Comparison of ENCODE assay signal across 24 cellular contexts in the genomic region with DNA sequence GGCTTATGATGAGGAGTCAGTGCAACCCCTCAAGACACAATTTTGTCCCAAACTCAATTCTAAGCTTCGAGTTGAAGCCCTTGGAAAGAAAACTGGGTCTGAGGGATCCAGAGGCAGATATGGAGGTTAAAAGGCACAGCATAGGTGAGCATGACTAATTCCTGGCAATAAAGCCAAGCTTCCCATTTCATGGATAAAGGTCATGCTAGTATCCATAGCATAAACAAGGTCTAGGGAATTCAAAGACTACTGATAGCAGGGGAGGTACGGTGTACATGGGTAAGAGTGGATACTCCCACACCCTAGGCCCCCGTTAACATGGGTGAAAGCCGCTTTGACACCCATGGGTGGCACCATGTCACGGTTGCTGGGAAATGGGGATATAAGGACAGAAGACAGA.
"Had no signal": no experiment of that assay in that cellular context is flagged by ENCODE, and none has a peak within 500 bp of the region (broad histone marks: within the 10 kb centered on the region; RNA-seq: fewer than 3 reads in every experiment).

No MANE protein-coding gene starts in this region.

- DNase-seq: activated CD4-positive, alpha-beta T cell treated with anti-CD3 and anti-CD28 coated beads for 48 hours; activated CD4-positive, alpha-beta T cell treated with anti-CD3 and anti-CD28 coated beads, Interleukin-2, amount 50 U/mL, for 48 hours; activated CD8-positive, alpha-beta memory T cell treated with anti-CD3 and anti-CD28 coated beads, Interleukin-2, amount 10 ng/mL, durations not matched to agents 7 days and 5 days; activated gamma-delta T cell treated with Interleukin-2 at 50 U/mL for 16 hours; activated T-cell treated with anti-CD3 and anti-CD28 coated beads, Interleukin-2, amount 50 U/mL, for 4 hours; aorta; caudate nucleus; Kasumi-1; NCI-H1048; NCI-H146; NCI-H187 treated with DMSO at 0.1 percent for 48 hours; NCI-H2081 treated with DMSO at 0.1 percent for 48 hours; NCI-H2171; NCI-H2227 treated with DMSO at 0.1 percent for 48 hours; NCI-H446 treated with DMSO at 0.1 percent for 48 hours; NCI-H524 treated with DMSO at 0.1 percent for 48 hours; NCI-H774; T-cell had no signal

- H3K4me1 ChIP-seq: breast epithelium had no signal

- H3K27ac ChIP-seq: breast epithelium, SK-N-MC, VCaP had no signal

- H3K27ac Mint-ChIP-seq: activated CD8-positive, alpha-beta memory T cell treated with anti-CD3 and anti-CD28 coated beads, Interleukin-2, amount 10 ng/mL, durations not matched to agents 7 days and 5 days; activated naive CD4-positive, alpha-beta T cell treated with anti-CD3 and anti-CD28 coated beads, Interleukin-2, amount 50 U/mL, for 24 hours; activated T-helper 2 cell treated with anti-CD3 and anti-CD28 coated beads, Interferon-gamma antibody, Interleukin-2, Interleukin-4, amounts not matched to agents 10 μg/mL and 5 μg/mL and 100 μg/mL, durations not matched to agents 14 hours and 24 hours and 36 hours; T-cell had no signal

- H3K36me3 ChIP-seq: breast epithelium had no signal

- H3K27me3 Mint-ChIP-seq: activated CD8-positive, alpha-beta memory T cell treated with anti-CD3 and anti-CD28 coated beads, Interleukin-2, amount 10 ng/mL, durations not matched to agents 7 days and 5 days; activated naive CD4-positive, alpha-beta T cell treated with anti-CD3 and anti-CD28 coated beads, Interleukin-2, amount 50 U/mL, for 24 hours; T-cell had no signal

- H3K4me3 Mint-ChIP-seq: activated CD8-positive, alpha-beta memory T cell treated with anti-CD3 and anti-CD28 coated beads, Interleukin-2, amount 10 ng/mL, durations not matched to agents 7 days and 5 days; activated naive CD4-positive, alpha-beta T cell treated with anti-CD3 and anti-CD28 coated beads, Interleukin-2, amount 50 U/mL, for 24 hours; activated T-cell treated with anti-CD3 and anti-CD28 coated beads, Interleukin-2, amount 50 U/mL, for 4 hours; T-cell had no signal

- H3K4me3 ChIP-seq: breast epithelium, SK-N-MC had no signal

- ATAC-seq: activated CD8-positive, alpha-beta memory T cell treated with anti-CD3 and anti-CD28 coated beads, Interleukin-2, amount 10 ng/mL, durations not matched to agents 7 days and 5 days; activated T-cell treated with anti-CD3 and anti-CD28 coated beads, Interleukin-2, amount 50 U/mL, for 4 hours; Right ventricle myocardium inferior; T-cell had no signal

- H3K27me3 ChIP-seq: breast epithelium had no signal

- H3K9me3 Mint-ChIP-seq: activated naive CD4-positive, alpha-beta T cell treated with anti-CD3 and anti-CD28 coated beads, Interleukin-2, amount 50 U/mL, for 24 hours had no signal
